In the genomic region with DNA sequence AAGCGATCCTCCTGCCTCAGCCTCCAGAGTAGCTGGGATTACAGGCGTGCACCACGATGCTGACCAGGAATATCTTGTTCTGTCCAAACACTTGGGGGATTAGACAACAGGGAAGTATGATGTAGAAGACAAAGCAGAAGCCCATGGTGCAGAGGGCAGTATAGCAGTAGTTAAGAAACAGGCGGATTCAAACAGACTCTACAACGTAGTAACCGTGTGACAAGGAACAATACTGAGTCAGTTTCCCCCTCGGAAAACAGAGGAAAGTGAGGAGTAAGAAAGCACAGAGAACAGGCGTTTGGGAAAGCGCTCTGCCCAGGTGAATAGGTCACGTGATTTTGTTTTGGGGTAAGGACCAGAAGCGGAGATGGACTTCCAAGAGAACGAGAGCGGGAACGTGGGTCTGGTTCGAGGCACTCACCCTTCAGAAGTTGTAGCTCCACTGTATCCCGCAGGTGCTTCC, we compare ENCODE assay signal across 7 cellular contexts. TPM values are rescaled to one million over a fixed set of nuclear protein-coding genes. Genes with fewer than 3 reads are reported as not detected.
DNase-seq lines count a peak whose midpoint lies in the region; ATAC-seq, FAIRE-seq and TF ChIP-seq lines count a peak whose summit lies in the region.

No MANE protein-coding gene starts in this region.

- H3K4me1 ChIP-seq in ascending aorta (peaks cover 11 to 17% of the 10 kb centered on the region in 2 donors), lower lobe of right lung (peaks cover 23% of the 10 kb centered on the region)

- in situ Hi-C loops in G401 (cut with HindIII; ENCODE audit: low sequenced_read_pairs): no loop called here

- intact Hi-C loops in ascending aorta (cut with DNase I) (loop anchor here (1.0 to 5.0 kb wide), 5 partner anchors 18 to 195 kb away; a partner anchor contains a TSS), lower lobe of right lung (cut with DNase I) (no loop called here)

- H3K36me3 ChIP-seq in ascending aorta: peaks cover 27 to 36% of the 10 kb centered on the region in 2 donors
- peaks cover 54% of the 10 kb centered on the region for H3K36me3 ChIP-seq in lower lobe of right lung

- H3K27me3 ChIP-seq in ascending aorta: no peaks in the 10 kb centered on the region
- H3K27me3 ChIP-seq in lower lobe of right lung (ENCODE audit: low read depth): no peaks in the 10 kb centered on the region

- FAIRE-seq in GM19239 (lab: Jason Lieb, UNC): no peak

- peak overlapping the region; percentile 72 to 76 for H3K4me3 ChIP-seq in ascending aorta
- peak overlapping the region; percentile 95 for H3K4me3 ChIP-seq in lower lobe of right lung

- TF ChIP-seq CTCF in ascending aorta (IDR thresholded peaks at IDR 0.05) (no peak), lower lobe of right lung (IDR thresholded peaks at IDR 0.05) (no peak)

- H3K27ac ChIP-seq in ascending aorta: peak overlapping the region; percentile 82 to 85
- H3K27ac ChIP-seq in lower lobe of right lung: peak overlapping the region; percentile 88

- ATAC-seq in GM19351 (IDR thresholded peaks at IDR 0.05; ENCODE audit: unreplicated experiment): peak; percentile 10
- peak; percentile 9 for ATAC-seq in HG03103 (IDR thresholded peaks at IDR 0.05; ENCODE audit: low read depth, unreplicated experiment)
- peak in 1 of 2 donors; percentile 35 for ATAC-seq in lower lobe of right lung
- no peak for ATAC-seq in GM18870 (IDR thresholded peaks at IDR 0.05; ENCODE audit: unreplicated experiment)

- DNase-seq in ascending aorta (ENCODE audit: low spot score in 2 of 2) (no peak), lower lobe of right lung (no peak), G401 (ENCODE audit: low spot score) (no peak), GM19239 (ENCODE audit: insufficient read length, low spot score) (no peak)

- H3K9me3 ChIP-seq in ascending aorta (no peaks in the 10 kb centered on the region), lower lobe of right lung (no peaks in the 10 kb centered on the region)

RNA-seq across cellular contexts. Expression of a gene that starts 0.3 kb away (rescaled TPM):
- total RNA-seq in ascending aorta: 10.2 TPM
- total RNA-seq in lower lobe of right lung: 18.1 TPM
- total RNA-seq in G401 (2014; rRNA removed; shearing (Covaris generic)): 28.2 and 31.8 TPM in 2 replicates

RNA-seq across cellular contexts. Expression of a gene that starts 0.7 kb away (rescaled TPM):
- total RNA-seq in ascending aorta (11.4 TPM), lower lobe of right lung (35.9 TPM)
- total RNA-seq in G401 (2014; rRNA removed; shearing (Covaris generic)): 35.0 and 44.3 TPM in 2 replicates

RNA-seq across cellular contexts. Expression of a gene that starts 18.4 kb away (rescaled TPM):
- 16.6 TPM for total RNA-seq in ascending aorta
- 19.5 TPM for total RNA-seq in lower lobe of right lung
- total RNA-seq in G401 (2014; rRNA removed; shearing (Covaris generic)): 48.7 and 49.0 TPM in 2 replicates

RNA-seq across cellular contexts. Expression of a gene that starts 45.8 kb away (rescaled TPM):
- total RNA-seq in ascending aorta (1.8 TPM), lower lobe of right lung (19.1 TPM)
- total RNA-seq in G401 (2014; rRNA removed; shearing (Covaris generic)): 25.9 and 31.0 TPM in 2 replicates

RNA-seq across cellular contexts. Expression of a gene that starts 46.1 kb away (rescaled TPM):
- total RNA-seq in ascending aorta (74.9 TPM), lower lobe of right lung (82.7 TPM)
- total RNA-seq in G401 (2014; rRNA removed; shearing (Covaris generic)): 32.9 and 37.9 TPM in 2 replicates
